In the genomic region with DNA sequence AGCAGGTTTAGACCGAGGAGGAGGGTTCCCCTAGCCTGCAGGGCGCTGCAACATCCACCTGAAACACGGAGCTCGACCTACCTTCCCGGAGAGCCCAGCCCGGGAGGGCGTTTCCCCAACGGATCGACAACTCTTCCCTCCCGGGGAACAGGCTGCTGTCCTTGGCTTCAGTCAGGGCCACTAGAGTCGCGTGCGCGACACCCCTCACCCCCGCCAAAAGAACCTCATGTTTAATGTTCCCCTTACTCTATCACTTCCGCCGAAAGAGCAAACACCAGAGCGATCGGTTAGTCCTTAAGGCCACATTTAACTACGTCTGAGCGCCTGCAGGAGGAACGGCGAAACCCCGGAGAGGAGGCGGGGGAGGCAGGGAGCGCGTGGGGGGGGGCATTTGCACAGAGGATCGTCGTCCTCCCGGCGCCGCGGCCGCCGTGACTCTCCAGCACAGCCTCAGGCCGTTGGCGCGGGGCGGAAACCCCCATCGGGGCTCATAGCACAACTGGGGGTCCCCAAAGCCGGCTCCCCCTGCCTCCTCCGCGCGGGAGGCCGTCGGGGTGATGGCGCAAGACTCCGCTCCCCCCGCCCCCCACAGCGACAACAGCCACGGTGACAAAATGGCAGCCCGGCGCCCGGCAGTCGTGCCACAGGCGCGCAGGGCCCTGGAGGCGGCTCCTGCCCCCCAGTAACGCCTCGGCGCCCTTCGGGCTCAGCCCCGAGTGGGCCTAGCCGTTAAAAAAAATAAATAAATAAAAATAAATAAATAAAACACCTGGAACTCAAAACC, we compare ENCODE assay signal across 8 cellular contexts. TPM values are rescaled to one million over a fixed set of nuclear protein-coding genes. Genes with fewer than 3 reads are reported as not detected.
DNase-seq lines count a peak whose midpoint lies in the region; ATAC-seq, FAIRE-seq and TF ChIP-seq lines count a peak whose summit lies in the region.

No MANE protein-coding gene starts in this region.

- H3K27me3 ChIP-seq in CD4-positive, alpha-beta memory T cell (ENCODE audit: insufficient read depth, low read length) = no peaks in the 10 kb centered on the region
- no peaks in the 10 kb centered on the region for H3K27me3 ChIP-seq in bronchial epithelial cell (ENCODE audit: control insufficient read depth, insufficient read depth, low read length)
- no peaks in the 10 kb centered on the region for H3K27me3 ChIP-seq in keratinocyte (ENCODE audit: control insufficient read depth, extremely low read depth, insufficient read depth, low read length)

- peaks cover 0 to 2% (median 0%) of the 10 kb centered on the region in 8 donors for H3K9me3 Mint-ChIP-seq in CD4-positive, alpha-beta memory T cell
- no peaks in the 10 kb centered on the region for H3K9me3 Mint-ChIP-seq in activated B cell treated with CpG ODN at 0.5 μM for 24 hours

- DNase-seq in CD4-positive, alpha-beta memory T cell = peak; percentile 72 to 82 (median 79)
- peak; percentile 80 to 94 (median 93) for DNase-seq in NCI-H1417 (lab: John Stamatoyannopoulos, UW)
- DNase-seq in activated B cell treated with CpG ODN at 0.5 μM for 24 hours = peak; percentile 69
- DNase-seq in bronchial epithelial cell (ENCODE audit: low read depth) = peak; percentile 38
- DNase-seq in keratinocyte (ENCODE audit: low read depth, low spot score) = no peak
- peak; percentile 46 to 62 for DNase-seq in stimulated activated CD4-positive, alpha-beta T cell treated with anti-CD3 and anti-CD28 coated beads, Interleukin-15, amount 100 ng/mL, for 1 hour (ENCODE audit: low read depth in 1 of 2, low spot score in 1 of 2)

- FAIRE-seq in bronchial epithelial cell (lab: Jason Lieb, UNC) (no peak), keratinocyte (lab: Jason Lieb, UNC) (no peak)

- H2AFZ ChIP-seq in keratinocyte (ENCODE audit: control insufficient read depth, low read length) = peak overlapping the region; percentile 82

- H3K9me3 ChIP-seq in CD4-positive, alpha-beta memory T cell (ENCODE audit: control insufficient read depth in 1 of 2, low read length in 2 of 2) = no peaks in the 10 kb centered on the region
- no peaks in the 10 kb centered on the region for H3K9me3 ChIP-seq in keratinocyte (ENCODE audit: control insufficient read depth, low read depth, low read length)

- H3K4me1 ChIP-seq in CD4-positive, alpha-beta memory T cell (ENCODE audit: insufficient read depth, low read length) = peaks cover 49% of the 10 kb centered on the region
- peaks cover 33% of the 10 kb centered on the region for H3K4me1 ChIP-seq in keratinocyte (ENCODE audit: control insufficient read depth, extremely low read depth, insufficient read depth, low read length)

- intact Hi-C loops in CD4-positive, alpha-beta memory T cell (cut with micrococcal nuclease) = loop anchor here (1.0 to 5.0 kb wide), 3 partner anchors 22 to 60 kb away; no protein-coding TSS in a partner anchor
- intact Hi-C loops in activated B cell treated with CpG ODN at 0.5 μM for 24 hours (cut with micrococcal nuclease) = loop anchor here (1.0 to 10.0 kb wide), 5 partner anchors 22 to 1703 kb away; no protein-coding TSS in a partner anchor

- H3K27ac ChIP-seq in CD4-positive, alpha-beta memory T cell (ENCODE audit: low read depth, low read length) = peak overlapping the region; percentile 91
- peak overlapping the region; percentile 92 for H3K27ac ChIP-seq in keratinocyte (ENCODE audit: control insufficient read depth, insufficient read depth, low read length)

- peaks cover 72% of the 10 kb centered on the region for H3K79me2 ChIP-seq in keratinocyte (ENCODE audit: control insufficient read depth, insufficient read depth, low read length)

- no peaks in the 10 kb centered on the region for H3K27me3 Mint-ChIP-seq in CD4-positive, alpha-beta memory T cell
- H3K27me3 Mint-ChIP-seq in activated B cell treated with CpG ODN at 0.5 μM for 24 hours = no peaks in the 10 kb centered on the region

- H3K27ac Mint-ChIP-seq in CD4-positive, alpha-beta memory T cell = peak overlapping the region; percentile 91 to 99 (median 98)
- H3K27ac Mint-ChIP-seq in activated B cell treated with CpG ODN at 0.5 μM for 24 hours = peak overlapping the region; percentile 96

- TF ChIP-seq CTCF in activated B cell treated with CpG ODN at 0.5 μM for 24 hours (IDR thresholded peaks at IDR 0.05) (no peak), bronchial epithelial cell (IDR thresholded peaks at IDR 0.05; ENCODE audit: insufficient read depth, low read length, severe bottlenecking) (no peak), keratinocyte (optimal IDR thresholded peaks at IDR 0.05 in 1 of 3, IDR thresholded peaks at IDR 0.05 in 1 of 3, conservative IDR thresholded peaks at IDR 0.05 in 1 of 3; ENCODE audit: extremely low read depth in 1 of 3, insufficient read depth in 2 of 3, low read length in 3 of 3) (no peak)

- H3K4me3 Mint-ChIP-seq in CD4-positive, alpha-beta memory T cell = peak overlapping the region; percentile 93 to 98 (median 96)
- peak overlapping the region; percentile 94 for H3K4me3 Mint-ChIP-seq in activated B cell treated with CpG ODN at 0.5 μM for 24 hours

- peaks cover 36 to 64% (median 47%) of the 10 kb centered on the region in 4 donors for H3K4me1 Mint-ChIP-seq in CD4-positive, alpha-beta memory T cell
- peaks cover 52% of the 10 kb centered on the region for H3K4me1 Mint-ChIP-seq in activated B cell treated with CpG ODN at 0.5 μM for 24 hours

- dilution Hi-C loops in keratinocyte (cut with MboI; ENCODE audit: extremely low pct_ligation_motif_present, low sequenced_read_pairs) = no loop called here

- no peaks in the 10 kb centered on the region for H4K20me1 ChIP-seq in keratinocyte (ENCODE audit: control insufficient read depth, extremely low read depth, insufficient read depth, low read length)

- peak overlapping the region; percentile 77 to 95 for H3K4me3 ChIP-seq in CD4-positive, alpha-beta memory T cell (ENCODE audit: low read length in 2 of 2)
- H3K4me3 ChIP-seq in bronchial epithelial cell (ENCODE audit: low read depth, low read length) (peak overlapping the region; percentile 94), keratinocyte (ENCODE audit: control insufficient read depth in 2 of 3, extremely low read depth in 1 of 3, insufficient read depth in 2 of 3, low read depth in 1 of 3, low read length in 3 of 3) (peak overlapping the region; percentile 84 to 91 (median 86))

- peaks cover 0 to 27% of the 10 kb centered on the region in 2 donors for H3K36me3 Mint-ChIP-seq in CD4-positive, alpha-beta memory T cell
- H3K36me3 Mint-ChIP-seq in activated B cell treated with CpG ODN at 0.5 μM for 24 hours (ENCODE audit: low read depth) = peaks cover 31% of the 10 kb centered on the region

- CTCF ChIA-PET in CD4-positive, alpha-beta memory T cell (lab: Charles Lee; ENCODE audit: partially characterized antibody) = interaction anchor here (1.3 to 3.3 kb wide), 6 partner anchors 11 to 58 kb away, joined by 3 to 13 read pairs (median 4); no protein-coding TSS in a partner anchor
- CTCF ChIA-PET in activated B cell treated with CpG ODN at 0.5 μM for 24 hours (lab: Charles Lee) = interaction anchor here (1.3 to 1.6 kb wide), 3 partner anchors 11 to 33 kb away, joined by 3 to 7 read pairs (median 6); no protein-coding TSS in a partner anchor

- no peaks in the 10 kb centered on the region for H3K36me3 ChIP-seq in CD4-positive, alpha-beta memory T cell (ENCODE audit: insufficient read depth, low read length)
- H3K36me3 ChIP-seq in bronchial epithelial cell (ENCODE audit: control insufficient read depth, insufficient read depth, low read length) (no peaks in the 10 kb centered on the region), keratinocyte (ENCODE audit: control insufficient read depth in 2 of 2, extremely low read depth in 1 of 2, insufficient read depth in 2 of 2, low read length in 2 of 2) (peaks cover 1 to 10% of the 10 kb centered on the region in 2 experiments)

- H3K9me1 ChIP-seq in keratinocyte (ENCODE audit: control insufficient read depth, extremely low read depth, insufficient read depth, low read length) = peaks cover 7% of the 10 kb centered on the region

- H3K4me2 ChIP-seq in keratinocyte (ENCODE audit: control insufficient read depth, extremely low read depth, insufficient read depth, low read depth, low read length) = peak overlapping the region; percentile 97

- POLR2A ChIA-PET in CD4-positive, alpha-beta memory T cell (lab: Charles Lee; ENCODE audit: partially characterized antibody) = interaction anchor here (0.7 to 6.4 kb wide), 17 partner anchors 9 to 635 kb away, joined by 3 to 92 read pairs (median 5); partner anchors contain the start of genes FEM1B and RPLP1
- POLR2A ChIA-PET in activated B cell treated with CpG ODN at 0.5 μM for 24 hours (lab: Charles Lee) = interaction anchor here (0.6 to 6.6 kb wide), 14 partner anchors 12 to 938 kb away, joined by 3 to 167 read pairs (median 7); partner anchors contain the start of genes FEM1B, GLCE, PIAS1 and RPLP1

- ATAC-seq in GM21390 (IDR thresholded peaks at IDR 0.05; ENCODE audit: unreplicated experiment) = peak; percentile 31
- peak; percentile 41 for ATAC-seq in activated B cell treated with CpG ODN at 0.5 μM for 24 hours (ENCODE audit: low read depth)
- ATAC-seq in GM19351 (IDR thresholded peaks at IDR 0.05; ENCODE audit: unreplicated experiment) = no peak

- H3K9ac ChIP-seq in keratinocyte (ENCODE audit: control insufficient read depth, extremely low read depth, insufficient read depth, low read length) = peak overlapping the region; percentile 96

RNA-seq across cellular contexts. Expression of gene ANP32A, which starts 3.2 kb away (rescaled TPM):
- 100 to 1,000 TPM; 134 TPM for total RNA-seq in CD4-positive, alpha-beta memory T cell
- polyA plus RNA-seq in CD4-positive, alpha-beta memory T cell = 10 to 100 TPM; 52.7 to 64.5 TPM
- total RNA-seq in activated B cell treated with CpG ODN at 0.5 μM for 24 hours (199 and 218 TPM in 2 replicates), bronchial epithelial cell (42.6 and 44.2 TPM in 2 replicates)
- polyA plus RNA-seq in keratinocyte = 41.5 to 93.6 TPM (median 57.6 TPM) in 3 replicates
- polyA plus RNA-seq in keratinocyte (2011; ENCODE audit: low read depth) = 154 TPM
- polyA plus RNA-seq in keratinocyte (2011; cell fraction: cytosol; rRNA removed) = 61.9 and 93.0 TPM in 2 replicates
- polyA plus RNA-seq in keratinocyte (2011; cell fraction: nucleus; rRNA removed) = 56.7 and 65.0 TPM in 2 replicates
- 78.3 and 134 TPM in 2 replicates for polyA plus RNA-seq in keratinocyte (2012; ENCODE audit: low replicate concordance)
- 11.5 to 53.4 TPM (median 19.9 TPM) in 3 replicates for polyA minus RNA-seq in keratinocyte
- 28.2 TPM for polyA minus RNA-seq in keratinocyte (2011; cell fraction: cytosol; rRNA and poly(A)+ RNA removed)
- 21.3 and 27.3 TPM in 2 replicates for polyA minus RNA-seq in keratinocyte (2011; cell fraction: nucleus; rRNA and poly(A)+ RNA removed)
